In genomic region chr1:186420311-186420710, GRCh38 we compare ENCODE assay signal across 25 cellular contexts. TPM values are rescaled to one million over a fixed set of nuclear protein-coding genes. Genes with fewer than 3 reads are reported as not detected.
A peak's percentile ranks its signal among the peaks of the same experiment; 100 is the strongest.
DNase-seq lines count a peak whose midpoint lies in the region; ATAC-seq, FAIRE-seq and TF ChIP-seq lines count a peak whose summit lies in the region.
"Had no signal": no experiment of that assay in that cellular context is flagged by ENCODE, and none has a peak within 500 bp of the region (broad histone marks: within the 10 kb centered on the region; RNA-seq: fewer than 3 reads in every experiment).

No MANE protein-coding gene starts in this region.

- peaks cover 10% of the 10 kb centered on the region for H3K9me3 Mint-ChIP-seq in activated CD4-positive, alpha-beta T cell treated with anti-CD3 and anti-CD28 coated beads, Interleukin-2, amount 10 ng/mL, durations not matched to agents 24 days and 14 days
- H3K9me3 Mint-ChIP-seq in IgD-negative memory B cell (no peaks in the 10 kb centered on the region), mesothelial cell of epicardium (peaks cover 3% of the 10 kb centered on the region)
- H3K9me3 Mint-ChIP-seq: activated naive CD8-positive, alpha-beta T cell treated with anti-CD3 and anti-CD28 coated beads for 36 hours had no signal

- ATAC-seq in GM12878 (no peak), HG02623 (IDR thresholded peaks at IDR 0.05; ENCODE audit: unreplicated experiment) (no peak)
- ATAC-seq: A549, heart left ventricle, right lobe of liver had no signal

- no peak for TF ChIP-seq POLR2A in GM12878 (IDR thresholded peaks at IDR 0.05; ENCODE audit: low read depth, low read length)
- TF ChIP-seq POLR2A in GM12891 (IDR thresholded peaks at IDR 0.05; ENCODE audit: low read depth, low read length), result no peak

- no TSS peak for BruUV-seq in GM12878 (replicated peaks; lab: Mats Ljungman, UMichigan)

- no peaks in the 10 kb centered on the region for H3K27me3 Mint-ChIP-seq in activated CD4-positive, alpha-beta T cell treated with anti-CD3 and anti-CD28 coated beads, Interleukin-2, amount 10 ng/mL, durations not matched to agents 24 days and 14 days
- H3K27me3 Mint-ChIP-seq in IgD-negative memory B cell, result no peaks in the 10 kb centered on the region
- H3K27me3 Mint-ChIP-seq in mesothelial cell of epicardium (ENCODE audit: low read depth), result no peaks in the 10 kb centered on the region
- H3K27me3 Mint-ChIP-seq: activated naive CD8-positive, alpha-beta T cell treated with anti-CD3 and anti-CD28 coated beads for 36 hours had no signal

- H3K27ac ChIP-seq in GM12878 (ENCODE audit: control insufficient read depth, insufficient read depth) (peak overlapping the region; percentile 18; the same call in 1 of the 2 replicates), substantia nigra (ENCODE audit: low read depth, low read length, poor library complexity, severe bottlenecking) (no peak overlapping the region)
- H3K27ac ChIP-seq: A549, brain microvascular endothelial cell, colonic mucosa, right lobe of liver had no signal

- TF ChIP-seq CTCF in GM12878 (IDR thresholded peaks at IDR 0.05 in 2 of 3, conservative IDR thresholded peaks at IDR 0.05 in 1 of 3; ENCODE audit: control insufficient read depth in 2 of 3, extremely low read depth in 1 of 3, insufficient read depth in 1 of 3, low read depth in 3 of 3, low read length in 3 of 3) (no peak), mesothelial cell of epicardium (IDR thresholded peaks at IDR 0.05; ENCODE audit: unreplicated experiment) (no peak)

- H3K4me3 ChIP-seq in GM12878, result no peak overlapping the region
- H3K4me3 ChIP-seq: A549, colonic mucosa, heart left ventricle, MG63, right lobe of liver, testis had no signal

- TF ChIP-seq EP300 in GM12878 (IDR thresholded peaks at IDR 0.05; ENCODE audit: borderline replicate concordance in 1 of 2, control insufficient read depth in 1 of 2, low read depth in 2 of 2, low read length in 2 of 2), result no peak

- in situ Hi-C loops in GM12878 (cut with MboI), result no loop called here

- FAIRE-seq in GM12878 (lab: Jason Lieb, UNC), result no peak
- FAIRE-seq in GM12891 (lab: Jason Lieb, UNC), result no peak
- FAIRE-seq: A549 had no signal

- DNase-seq in activated CD4-positive, alpha-beta T cell treated with anti-CD3 and anti-CD28 coated beads, Interleukin-2, amount 10 ng/mL, durations not matched to agents 24 days and 14 days, result no peak
- DNase-seq in activated CD4-positive, alpha-beta T cell treated with anti-CD3 and anti-CD28 coated beads, Interleukin-2, amount 50 U/mL, for 4 hours, result no peak
- DNase-seq in GM12878 (ENCODE audit: low read depth, low spot score), result no peak
- no peak for DNase-seq in mesothelial cell of epicardium (ENCODE audit: low spot score in 2 of 2, unreplicated experiment in 2 of 2)
- no peak for DNase-seq in GM12891 (ENCODE audit: insufficient read length, low spot score)
- no peak for DNase-seq in substantia nigra (lab: John Stamatoyannopoulos, UW)
- DNase-seq: activated CD4-positive, alpha-beta T cell treated with anti-CD3 and anti-CD28 coated beads, Interleukin-2, amount 50 U/mL, for 48 hours; activated naive CD8-positive, alpha-beta T cell treated with anti-CD3 and anti-CD28 coated beads for 36 hours; activated T-cell treated with anti-CD3 and anti-CD28 coated beads, Interleukin-2, amount 50 U/mL, for 48 hours; brain microvascular endothelial cell; colonic mucosa; heart left ventricle; MG63; NCI-H1436 treated with DMSO at 0.1 percent for 48 hours; NCI-H524; right lobe of liver; stimulated activated CD4-positive, alpha-beta T cell treated with anti-CD3 and anti-CD28 coated beads, Interleukin-15, amount 100 ng/mL, for 24 hours; testis had no signal

- POLR2A ChIA-PET in GM12878 (lab: Charles Lee), result no interaction called here

- SMC1A ChIA-PET in GM12878 (lab: Charles Lee; ENCODE audit: uncharacterized antibody, unreplicated experiment), result interaction anchor here (0.9 to 1.3 kb wide), 4 partner anchors 12 to 48 kb away, joined by 3 to 5 read pairs (median 4); no protein-coding TSS in a partner anchor

- H3K4me2 ChIP-seq in GM12878 (ENCODE audit: control insufficient read depth, insufficient read depth), result no peak overlapping the region
- H3K4me2 ChIP-seq: A549 had no signal

- no peaks in the 10 kb centered on the region for H3K79me2 ChIP-seq in GM12878 (ENCODE audit: control insufficient read depth, insufficient read depth, low read length)

- peaks cover 8% of the 10 kb centered on the region for H3K4me1 ChIP-seq in GM12878 (ENCODE audit: control insufficient read depth, insufficient read depth, low read length)
- H3K4me1 ChIP-seq: A549, colonic mucosa, right lobe of liver, testis had no signal

- H2AFZ ChIP-seq in GM12878 (ENCODE audit: control insufficient read depth, low read depth, low read length), result no peak overlapping the region

- H3K27ac Mint-ChIP-seq in activated CD4-positive, alpha-beta T cell treated with anti-CD3 and anti-CD28 coated beads, Interleukin-2, amount 10 ng/mL, durations not matched to agents 24 days and 14 days, result peak overlapping the region; percentile 86
- H3K27ac Mint-ChIP-seq in IgD-negative memory B cell, result peak overlapping the region in 2 of 3 donors; percentile 42 to 69
- H3K27ac Mint-ChIP-seq in mesothelial cell of epicardium, result peak overlapping the region; percentile 55

- CTCF ChIA-PET in GM12878 (lab: Yijun Ruan, JAX), result interaction anchor here (0.6 to 1.3 kb wide), 6 partner anchors 16 to 824 kb away, joined by 3 to 5 read pairs (median 3); partner anchors contain the start of genes ODR4 and TPR

- intact Hi-C loops in activated CD4-positive, alpha-beta T cell treated with anti-CD3 and anti-CD28 coated beads, Interleukin-2, amount 10 ng/mL, durations not matched to agents 24 days and 14 days (cut with micrococcal nuclease), result no loop called here
- intact Hi-C loops in GM12878 (cut with micrococcal nuclease; ENCODE audit: unreplicated experiment), result no loop called here

- no peak overlapping the region for H3K9ac ChIP-seq in GM12878 (ENCODE audit: control insufficient read depth, insufficient read depth, low read length)

- TF ChIP-seq RAD21 in GM12878 (IDR thresholded peaks at IDR 0.05; ENCODE audit: insufficient read depth, low read depth, low read length), result no peak

- RAD21 ChIA-PET in GM12878 (lab: Charles Lee; ENCODE audit: unreplicated experiment), result interaction anchor here (1.5 kb wide), 1 partner anchor 16 kb away, joined by 5 read pairs; no protein-coding TSS in a partner anchor

- peaks cover 0 to 8% of the 10 kb centered on the region in 2 experiments; a peak in 2 of 4 replicates for H3K36me3 ChIP-seq in GM12878 (ENCODE audit: control insufficient read depth in 2 of 2, insufficient read depth in 2 of 2, low read length in 1 of 2)
- H3K36me3 ChIP-seq: colonic mucosa had no signal

- H3K36me3 Mint-ChIP-seq in activated CD4-positive, alpha-beta T cell treated with anti-CD3 and anti-CD28 coated beads, Interleukin-2, amount 10 ng/mL, durations not matched to agents 24 days and 14 days (ENCODE audit: low read depth), result peaks cover 35% of the 10 kb centered on the region
- H3K36me3 Mint-ChIP-seq in IgD-negative memory B cell, result peaks cover 5% of the 10 kb centered on the region
- peaks cover 26% of the 10 kb centered on the region for H3K36me3 Mint-ChIP-seq in mesothelial cell of epicardium

- H4K20me1 ChIP-seq in GM12878 (ENCODE audit: control insufficient read depth, insufficient read depth), result no peaks in the 10 kb centered on the region

- peaks cover 21% of the 10 kb centered on the region for H3K4me1 Mint-ChIP-seq in activated CD4-positive, alpha-beta T cell treated with anti-CD3 and anti-CD28 coated beads, Interleukin-2, amount 10 ng/mL, durations not matched to agents 24 days and 14 days
- H3K4me1 Mint-ChIP-seq in IgD-negative memory B cell (peaks cover 0 to 3% (median 0%) of the 10 kb centered on the region in 3 donors), mesothelial cell of epicardium (no peaks in the 10 kb centered on the region)

- no peaks in the 10 kb centered on the region for H3K27me3 ChIP-seq in GM12878 (replicated peaks in 1 of 2; ENCODE audit: control insufficient read depth in 2 of 2, insufficient read depth in 2 of 2, low read length in 1 of 2)
- H3K27me3 ChIP-seq: brain microvascular endothelial cell, colonic mucosa, heart left ventricle, MG63, right lobe of liver, testis had no signal

- no peaks in the 10 kb centered on the region for H3K9me3 ChIP-seq in GM12878 (replicated peaks; ENCODE audit: control insufficient read depth, insufficient read depth, low read length)
- H3K9me3 ChIP-seq: A549, colonic mucosa, heart left ventricle, MG63, right lobe of liver, testis had no signal

- peak overlapping the region; percentile 69 for H3K4me3 Mint-ChIP-seq in activated CD4-positive, alpha-beta T cell treated with anti-CD3 and anti-CD28 coated beads, Interleukin-2, amount 10 ng/mL, durations not matched to agents 24 days and 14 days
- H3K4me3 Mint-ChIP-seq in IgD-negative memory B cell (no peak overlapping the region), mesothelial cell of epicardium (no peak overlapping the region)
- H3K4me3 Mint-ChIP-seq: activated naive CD8-positive, alpha-beta T cell treated with anti-CD3 and anti-CD28 coated beads for 36 hours had no signal

RNA-seq across cellular contexts. Expression of gene PDC, which starts 40.6 kb away (rescaled TPM):
- total RNA-seq in activated CD4-positive, alpha-beta T cell treated with anti-CD3 and anti-CD28 coated beads, Interleukin-2, amount 10 ng/mL, durations not matched to agents 24 days and 14 days, result not detected in 2 replicates
- polyA plus RNA-seq in IgD-negative memory B cell, result not detected
- total RNA-seq in GM12878 (2013; cell fraction: nucleolus; rRNA removed), result 0.48 TPM in 1 of 2 replicates, not detected in the other
- total RNA-seq in GM12878 (2014; rRNA removed), result not detected in 2 replicates
- total RNA-seq in GM12878 (2014; rRNA removed; fragmentation: Illumina TruSeq; extraction: Trizol), result not detected in 2 replicates
- total RNA-seq in GM12878 (2021), result not detected in 2 replicates
- polyA plus RNA-seq in GM12878 (2011; ENCODE audit: low read depth), result not detected
- not detected in 2 replicates for polyA plus RNA-seq in GM12878 (2011; rRNA removed)
- not detected in 2 replicates for polyA plus RNA-seq in GM12878 (2011; cell fraction: cytosol; rRNA removed)
- not detected in 2 replicates for polyA plus RNA-seq in GM12878 (2011; cell fraction: nucleus; rRNA removed)
- polyA plus RNA-seq in GM12878 (2012), result 0.15 TPM in 1 of 2 replicates, not detected in the other
- polyA plus RNA-seq in GM12878 (2014; fragmentation: Illumina TruSeq; extraction: Trizol), result not detected in 2 replicates
- polyA plus RNA-seq in GM12878 (2014; fragmentation: Nextera tagmentation; extraction: Ambion mirVana), result under 1 TPM in 1 of 2 experiments, not detected in 1; 0.11 TPM
- polyA plus RNA-seq in GM12878 (2014; rRNA removed), result not detected in 2 replicates
- polyA plus RNA-seq in GM12878 (2016; fragmentation: Nextera tagmentation; extraction: Ambion mirVana), result not detected
- not detected in 2 replicates for polyA minus RNA-seq in GM12878 (2011; rRNA and poly(A)+ RNA removed)
- not detected in 2 replicates for polyA minus RNA-seq in GM12878 (2011; cell fraction: cytosol; rRNA and poly(A)+ RNA removed)
- not detected in 2 replicates for polyA minus RNA-seq in GM12878 (2011; cell fraction: nucleus; rRNA and poly(A)+ RNA removed)
- total RNA-seq in mesothelial cell of epicardium, result not detected in 3 replicates
- polyA plus RNA-seq in GM12891 (2012; ENCODE audit: low read depth, missing spikeins), result not detected
- total RNA-seq: activated naive CD8-positive, alpha-beta T cell treated with anti-CD3 and anti-CD28 coated beads for 36 hours; colonic mucosa; G401; heart left ventricle; lower leg skin; osteoblast; right lobe of liver had no signal
- polyA plus RNA-seq: A549, BJ, heart left ventricle had no signal

RNA-seq across cellular contexts. Expression of gene ODR4, which starts 44.7 kb away (rescaled TPM):
- 15.6 and 20.0 TPM in 2 replicates for total RNA-seq in activated CD4-positive, alpha-beta T cell treated with anti-CD3 and anti-CD28 coated beads, Interleukin-2, amount 10 ng/mL, durations not matched to agents 24 days and 14 days
- polyA plus RNA-seq in IgD-negative memory B cell, result 6.5 TPM
- total RNA-seq in GM12878 (2013; cell fraction: nucleolus; rRNA removed), result 67.2 and 68.2 TPM in 2 replicates
- 10.6 and 10.7 TPM in 2 replicates for total RNA-seq in GM12878 (2014; rRNA removed)
- total RNA-seq in GM12878 (2014; rRNA removed; fragmentation: Illumina TruSeq; extraction: Trizol), result 15.1 and 16.3 TPM in 2 replicates
- 12.3 TPM in 2 replicates for total RNA-seq in GM12878 (2021)
- polyA plus RNA-seq in GM12878 (2011; ENCODE audit: low read depth), result 3.6 TPM
- polyA plus RNA-seq in GM12878 (2011; rRNA removed), result 14.1 and 26.1 TPM in 2 replicates
- 3.8 and 4.4 TPM in 2 replicates for polyA plus RNA-seq in GM12878 (2011; cell fraction: cytosol; rRNA removed)
- 12.8 and 17.3 TPM in 2 replicates for polyA plus RNA-seq in GM12878 (2011; cell fraction: nucleus; rRNA removed)
- polyA plus RNA-seq in GM12878 (2012), result 8.6 and 9.5 TPM in 2 replicates
- polyA plus RNA-seq in GM12878 (2014; fragmentation: Illumina TruSeq; extraction: Trizol), result 11.8 and 16.3 TPM in 2 replicates
- 10 to 100 TPM; 12.6 to 15.4 TPM for polyA plus RNA-seq in GM12878 (2014; fragmentation: Nextera tagmentation; extraction: Ambion mirVana)
- polyA plus RNA-seq in GM12878 (2014; rRNA removed), result 10.4 and 11.0 TPM in 2 replicates
- polyA plus RNA-seq in GM12878 (2016; fragmentation: Nextera tagmentation; extraction: Ambion mirVana), result 10 to 100 TPM; 19.3 to 19.4 TPM
- 8.6 and 11.1 TPM in 2 replicates for polyA minus RNA-seq in GM12878 (2011; rRNA and poly(A)+ RNA removed)
- 2.5 and 4.6 TPM in 2 replicates for polyA minus RNA-seq in GM12878 (2011; cell fraction: cytosol; rRNA and poly(A)+ RNA removed)
- polyA minus RNA-seq in GM12878 (2011; cell fraction: nucleus; rRNA and poly(A)+ RNA removed), result 11.7 and 14.7 TPM in 2 replicates
- total RNA-seq in mesothelial cell of epicardium, result 22.6 to 28.4 TPM (median 27.4 TPM) in 3 replicates
- polyA plus RNA-seq in GM12891 (2012; ENCODE audit: low read depth, missing spikeins), result 7.8 TPM

RNA-seq across cellular contexts. Expression of gene TPR, which starts 45.3 kb away (rescaled TPM):
- 174 and 185 TPM in 2 replicates for total RNA-seq in activated CD4-positive, alpha-beta T cell treated with anti-CD3 and anti-CD28 coated beads, Interleukin-2, amount 10 ng/mL, durations not matched to agents 24 days and 14 days
- polyA plus RNA-seq in IgD-negative memory B cell, result 64.2 TPM
- 156 and 173 TPM in 2 replicates for total RNA-seq in GM12878 (2013; cell fraction: nucleolus; rRNA removed)
- total RNA-seq in GM12878 (2014; rRNA removed), result 103 and 108 TPM in 2 replicates
- total RNA-seq in GM12878 (2014; rRNA removed; fragmentation: Illumina TruSeq; extraction: Trizol), result 90.7 and 93.8 TPM in 2 replicates
- 94.3 and 103 TPM in 2 replicates for total RNA-seq in GM12878 (2021)
- 23.1 TPM for polyA plus RNA-seq in GM12878 (2011; ENCODE audit: low read depth)
- polyA plus RNA-seq in GM12878 (2011; rRNA removed), result 70.5 and 93.6 TPM in 2 replicates
- 63.0 and 74.4 TPM in 2 replicates for polyA plus RNA-seq in GM12878 (2011; cell fraction: cytosol; rRNA removed)
- 135 and 140 TPM in 2 replicates for polyA plus RNA-seq in GM12878 (2011; cell fraction: nucleus; rRNA removed)
- polyA plus RNA-seq in GM12878 (2012), result 32.0 and 43.9 TPM in 2 replicates
- 86.4 and 89.5 TPM in 2 replicates for polyA plus RNA-seq in GM12878 (2014; fragmentation: Illumina TruSeq; extraction: Trizol)
- 10 to 100 TPM; 30.9 to 37.2 TPM for polyA plus RNA-seq in GM12878 (2014; fragmentation: Nextera tagmentation; extraction: Ambion mirVana)
- polyA plus RNA-seq in GM12878 (2014; rRNA removed), result 62.3 and 68.1 TPM in 2 replicates
- polyA plus RNA-seq in GM12878 (2016; fragmentation: Nextera tagmentation; extraction: Ambion mirVana), result 100 to 1,000 TPM; 117 to 122 TPM
- 121 and 130 TPM in 2 replicates for polyA minus RNA-seq in GM12878 (2011; rRNA and poly(A)+ RNA removed)
- 39.6 and 44.7 TPM in 2 replicates for polyA minus RNA-seq in GM12878 (2011; cell fraction: cytosol; rRNA and poly(A)+ RNA removed)
- 67.6 and 101 TPM in 2 replicates for polyA minus RNA-seq in GM12878 (2011; cell fraction: nucleus; rRNA and poly(A)+ RNA removed)
- 130 to 140 TPM (median 132 TPM) in 3 replicates for total RNA-seq in mesothelial cell of epicardium
- polyA plus RNA-seq in GM12891 (2012; ENCODE audit: low read depth, missing spikeins), result 34.1 TPM
